Comparison of ENCODE assay signal across 8 cellular contexts in the genomic region with DNA sequence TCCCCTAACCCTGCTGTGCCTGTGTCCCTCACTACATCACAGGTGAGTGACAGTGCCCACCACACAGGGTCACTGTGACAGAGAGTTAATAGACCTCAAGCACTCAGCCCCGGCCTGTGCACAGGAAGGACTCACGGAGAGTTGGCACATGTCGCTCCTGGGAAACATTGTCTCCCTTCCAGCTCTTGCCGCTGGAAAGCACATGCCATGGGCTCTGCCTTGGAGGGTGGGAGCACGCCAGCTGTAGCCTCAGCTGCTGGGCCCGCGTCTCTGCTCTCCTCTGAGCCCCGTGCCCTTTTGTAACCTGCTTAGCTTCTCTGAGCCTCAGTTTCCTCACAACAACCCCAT. TPM values are rescaled to one million over a fixed set of nuclear protein-coding genes. Genes with fewer than 3 reads are reported as not detected.
DNase-seq lines count a peak whose midpoint lies in the region; FAIRE-seq and TF ChIP-seq lines count a peak whose summit lies in the region.

No MANE protein-coding gene starts in this region.

- H3K9ac ChIP-seq in OCI-LY3 (ENCODE audit: low read length) (peak overlapping the region; percentile 66), fibroblast of lung (ENCODE audit: insufficient read depth, low read length) (no peak overlapping the region)

- peaks cover 45% of the 10 kb centered on the region for H3K4me1 ChIP-seq in OCI-LY3 (ENCODE audit: low read length)
- H3K4me1 ChIP-seq in fibroblast of lung (ENCODE audit: control insufficient read depth, extremely low read depth, insufficient read depth, low read length): peaks cover 7% of the 10 kb centered on the region

- FAIRE-seq in GM12892 (lab: Jason Lieb, UNC): no peak

- H3K4me3 ChIP-seq in OCI-LY3 (ENCODE audit: low read length) (peak overlapping the region; percentile 80), fibroblast of lung (replicated peaks in 1 of 4; ENCODE audit: control extremely low read depth in 1 of 4, insufficient read depth in 1 of 4, low read depth in 3 of 4, low read length in 4 of 4) (peak overlapping the region; percentile 13 to 66 (median 50))

- in situ Hi-C loops in GM13976 (cut with MboI; ENCODE audit: low sequenced_read_pairs, unreplicated experiment): no loop called here

- TF ChIP-seq CTCF in OCI-LY3 (IDR thresholded peaks at IDR 0.05; ENCODE audit: low read depth, low read length): no peak
- no peak for TF ChIP-seq CTCF in fibroblast of lung (conservative IDR thresholded peaks at IDR 0.05 in 1 of 2, IDR thresholded peaks at IDR 0.05 in 1 of 2; ENCODE audit: low read depth in 1 of 2, low read length in 2 of 2)
- TF ChIP-seq CTCF in nephron progenitor cell (IDR thresholded peaks at IDR 0.05): no peak
- TF ChIP-seq CTCF in GM13976 (IDR thresholded peaks at IDR 0.05; ENCODE audit: borderline replicate concordance, control extremely low read depth, extremely low read depth, insufficient read depth, missing control alignments): no peak

- H2AFZ ChIP-seq in OCI-LY3 (ENCODE audit: low read depth, low read length): no peak overlapping the region
- peak overlapping the region; percentile 30 for H2AFZ ChIP-seq in fibroblast of lung (ENCODE audit: low read length)

- H3K9me3 Mint-ChIP-seq in nephron progenitor cell: no peaks in the 10 kb centered on the region

- DNase-seq in AG20443 (ENCODE audit: low spot score) (peak; percentile 39), fibroblast of lung (ENCODE audit: low read depth in 2 of 2) (peak in 1 of 2 donors; percentile 27), nephron progenitor cell (no peak), GM13976 (ENCODE audit: low spot score) (no peak), NCI-H146 treated with DMSO at 0.1 percent for 48 hours (lab: John Stamatoyannopoulos, UW; ENCODE audit: unreplicated experiment) (no peak), posterior cingulate gyrus (no peak), GM12892 (ENCODE audit: insufficient read length) (no peak)

- H3K27me3 ChIP-seq in OCI-LY3 (ENCODE audit: low read depth, low read length) (no peaks in the 10 kb centered on the region), fibroblast of lung (ENCODE audit: control insufficient read depth, insufficient read depth, low read length) (peaks cover 1% of the 10 kb centered on the region)

- peaks cover 34% of the 10 kb centered on the region for H3K27me3 Mint-ChIP-seq in nephron progenitor cell (ENCODE audit: low read depth, poor library complexity)

- no peak for TF ChIP-seq POLR2A in GM12892 (IDR thresholded peaks at IDR 0.05; ENCODE audit: low read depth, low read length)

- H3K79me2 ChIP-seq in OCI-LY3 (ENCODE audit: low read length) (no peaks in the 10 kb centered on the region), fibroblast of lung (ENCODE audit: control insufficient read depth, insufficient read depth, low read length) (no peaks in the 10 kb centered on the region)

- H3K27ac Mint-ChIP-seq in nephron progenitor cell: no peak overlapping the region

- no peaks in the 10 kb centered on the region for H3K36me3 Mint-ChIP-seq in nephron progenitor cell (ENCODE audit: low read depth)

- no peak overlapping the region for H3K27ac ChIP-seq in OCI-LY3 (ENCODE audit: low read length)
- H3K27ac ChIP-seq in fibroblast of lung (ENCODE audit: insufficient read depth, low read length): no peak overlapping the region

- intact Hi-C loops in posterior cingulate gyrus (cut with DNase I): no loop called here

- H3K4me2 ChIP-seq in OCI-LY3 (ENCODE audit: low read length) (peak overlapping the region; percentile 93), fibroblast of lung (ENCODE audit: extremely low read depth, insufficient read depth, low read length) (peak overlapping the region; percentile 66)

- peak overlapping the region; percentile 50 for H3K4me3 Mint-ChIP-seq in nephron progenitor cell

- H4K20me1 ChIP-seq in OCI-LY3 (ENCODE audit: insufficient read depth, low read length) (peaks cover 6% of the 10 kb centered on the region; the same call in 1 of the 2 replicates), fibroblast of lung (ENCODE audit: control insufficient read depth, extremely low read depth, insufficient read depth, low read length) (no peaks in the 10 kb centered on the region)

- peaks cover 28% of the 10 kb centered on the region for H3K4me1 Mint-ChIP-seq in nephron progenitor cell

- H3K36me3 ChIP-seq in OCI-LY3 (replicated peaks; ENCODE audit: low read depth, low read length): peaks cover 3% of the 10 kb centered on the region
- H3K36me3 ChIP-seq in fibroblast of lung (ENCODE audit: control insufficient read depth, insufficient read depth, low read length): no peaks in the 10 kb centered on the region

- H3K9me3 ChIP-seq in OCI-LY3 (ENCODE audit: insufficient read depth, low read length): no peaks in the 10 kb centered on the region
- H3K9me3 ChIP-seq in fibroblast of lung (ENCODE audit: control insufficient read depth, insufficient read depth, low read depth, low read length): no peaks in the 10 kb centered on the region

RNA-seq across cellular contexts. Expression of gene RHOD, which starts 0.7 kb away (rescaled TPM):
- 12.9 and 13.4 TPM in 2 replicates for total RNA-seq in fibroblast of lung
- polyA plus RNA-seq in fibroblast of lung: 4.7 and 11.6 TPM in 2 replicates
- polyA plus RNA-seq in fibroblast of lung (2012): 9.1 and 22.5 TPM in 2 replicates
- 14.6 and 25.9 TPM in 2 replicates for polyA minus RNA-seq in fibroblast of lung (ENCODE audit: low replicate concordance)
- polyA plus RNA-seq in GM12892 (2012; ENCODE audit: missing spikeins): 1.2 TPM

RNA-seq across cellular contexts. Expression of gene SYT12, which starts 34.5 kb away (rescaled TPM):
- total RNA-seq in fibroblast of lung: under 0.01 and 0.26 TPM in 2 replicates
- 0.07 TPM in 1 of 2 replicates, not detected in the other for polyA plus RNA-seq in fibroblast of lung
- 0.21 TPM in 1 of 2 replicates, not detected in the other for polyA plus RNA-seq in fibroblast of lung (2012)
- polyA minus RNA-seq in fibroblast of lung (ENCODE audit: low replicate concordance): 0.12 and 0.15 TPM in 2 replicates
- polyA plus RNA-seq in GM12892 (2012; ENCODE audit: missing spikeins): 0.30 TPM
